Comparison of ENCODE assay signal across 1 cellular context in the genomic region with DNA sequence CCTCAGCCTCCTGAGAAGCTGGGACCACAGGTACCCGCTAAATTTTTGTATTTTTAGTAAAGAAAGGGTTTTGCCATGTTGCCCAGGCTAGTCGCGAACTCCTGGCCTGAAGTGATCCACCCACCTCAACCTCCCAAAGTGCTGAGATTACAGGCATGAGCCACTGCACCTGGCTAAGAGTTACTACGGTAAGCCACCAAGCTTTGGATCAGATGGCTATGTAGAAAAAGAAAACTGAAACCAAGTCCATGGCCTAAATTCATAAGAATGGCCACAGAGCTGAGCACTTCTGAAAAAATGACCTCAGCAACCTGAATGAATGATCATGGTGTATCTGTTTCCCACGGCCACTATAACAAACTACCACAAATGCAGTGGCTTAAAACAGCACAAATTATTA.
TF ChIP-seq lines count a peak whose summit lies in the region.

No MANE protein-coding gene starts in this region.

TF ChIP-seq in GM12878, 131 proteins besides CTCF, POLR2A, EP300 and RAD21:
- TF ChIP-seq EED (IDR thresholded peaks at IDR 0.05; ENCODE audit: low read depth) (peak; percentile 54; the same call in 1 of the 2 replicates), SIX5 (IDR thresholded peaks at IDR 0.05; ENCODE audit: low read depth, low read length, severe bottlenecking) (no peak), CREM (IDR thresholded peaks at IDR 0.05; ENCODE audit: low read depth) (peak; percentile 21; the same call in 1 of the 2 replicates), JUNB (IDR thresholded peaks at IDR 0.05) (peak; percentile 46), SREBF1 (IDR thresholded peaks at IDR 0.05; ENCODE audit: low read length) (no peak), RUNX3 (IDR thresholded peaks at IDR 0.05; ENCODE audit: low read length) (peak; percentile 48; the same call in 1 of the 2 replicates), ZNF24 (IDR thresholded peaks at IDR 0.05) (peak; percentile 81), ATF7 (IDR thresholded peaks at IDR 0.05; ENCODE audit: low read depth) (peak; percentile 61; the same call in 1 of the 2 replicates), HDAC2 (IDR thresholded peaks at IDR 0.05) (no peak), PAX8 (IDR thresholded peaks at IDR 0.05) (no peak)
- TF ChIP-seq, protein P1, sequence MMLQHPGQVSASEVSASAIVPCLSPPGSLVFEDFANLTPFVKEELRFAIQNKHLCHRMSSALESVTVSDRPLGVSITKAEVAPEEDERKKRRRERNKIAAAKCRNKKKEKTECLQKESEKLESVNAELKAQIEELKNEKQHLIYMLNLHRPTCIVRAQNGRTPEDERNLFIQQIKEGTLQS (IDR thresholded peaks at IDR 0.05; ENCODE audit: borderline replicate concordance, extremely low read depth, low read depth, low read length), result no peak
- TF ChIP-seq, protein P2, sequence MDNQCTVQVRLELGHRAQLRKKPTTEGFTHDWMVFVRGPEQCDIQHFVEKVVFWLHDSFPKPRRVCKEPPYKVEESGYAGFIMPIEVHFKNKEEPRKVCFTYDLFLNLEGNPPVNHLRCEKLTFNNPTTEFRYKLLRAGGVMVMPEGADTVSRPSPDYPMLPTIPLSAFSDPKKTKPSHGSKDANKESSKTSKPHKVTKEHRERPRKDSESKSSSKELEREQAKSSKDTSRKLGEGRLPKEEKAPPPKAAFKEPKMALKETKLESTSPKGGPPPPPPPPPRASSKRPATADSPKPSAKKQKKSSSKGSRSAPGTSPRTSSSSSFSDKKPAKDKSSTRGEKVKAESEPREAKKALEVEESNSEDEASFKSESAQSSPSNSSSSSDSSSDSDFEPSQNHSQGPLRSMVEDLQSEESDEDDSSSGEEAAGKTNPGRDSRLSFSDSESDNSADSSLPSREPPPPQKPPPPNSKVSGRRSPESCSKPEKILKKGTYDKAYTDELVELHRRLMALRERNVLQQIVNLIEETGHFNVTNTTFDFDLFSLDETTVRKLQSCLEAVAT (IDR thresholded peaks at IDR 0.05), result peak; percentile 53; the same call in 1 of the 2 replicates
- TF ChIP-seq, protein P3, sequence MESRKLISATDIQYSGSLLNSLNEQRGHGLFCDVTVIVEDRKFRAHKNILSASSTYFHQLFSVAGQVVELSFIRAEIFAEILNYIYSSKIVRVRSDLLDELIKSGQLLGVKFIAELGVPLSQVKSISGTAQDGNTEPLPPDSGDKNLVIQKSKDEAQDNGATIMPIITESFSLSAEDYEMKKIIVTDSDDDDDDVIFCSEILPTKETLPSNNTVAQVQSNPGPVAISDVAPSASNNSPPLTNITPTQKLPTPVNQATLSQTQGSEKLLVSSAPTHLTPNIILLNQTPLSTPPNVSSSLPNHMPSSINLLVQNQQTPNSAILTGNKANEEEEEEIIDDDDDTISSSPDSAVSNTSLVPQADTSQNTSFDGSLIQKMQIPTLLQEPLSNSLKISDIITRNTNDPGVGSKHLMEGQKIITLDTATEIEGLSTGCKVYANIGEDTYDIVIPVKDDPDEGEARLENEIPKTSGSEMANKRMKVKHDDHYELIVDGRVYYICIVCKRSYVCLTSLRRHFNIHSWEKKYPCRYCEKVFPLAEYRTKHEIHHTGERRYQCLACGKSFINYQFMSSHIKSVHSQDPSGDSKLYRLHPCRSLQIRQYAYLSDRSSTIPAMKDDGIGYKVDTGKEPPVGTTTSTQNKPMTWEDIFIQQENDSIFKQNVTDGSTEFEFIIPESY (IDR thresholded peaks at IDR 0.05), result peak; percentile 72; the same call in 1 of the 2 replicates
